ENCODE assay signal across 9 cellular contexts in genomic region chr4:159017323-159018036, GRCh38.
DNase-seq lines count a peak whose midpoint lies in the region; ATAC-seq and TF ChIP-seq lines count a peak whose summit lies in the region.
"Had no signal": no experiment of that assay in that cellular context is flagged by ENCODE, and none has a peak within 500 bp of the region (broad histone marks: within the 10 kb centered on the region; RNA-seq: fewer than 3 reads in every experiment).

No MANE protein-coding gene starts in this region.

- H3K27me3 Mint-ChIP-seq in endodermal cell (ENCODE audit: insufficient read depth) (peaks cover 49% of the 10 kb centered on the region), type B pancreatic cell (no peaks in the 10 kb centered on the region)

- H3K9me3 Mint-ChIP-seq in endodermal cell = no peaks in the 10 kb centered on the region
- no peaks in the 10 kb centered on the region for H3K9me3 Mint-ChIP-seq in type B pancreatic cell

- H3K4me3 ChIP-seq in endodermal cell (ENCODE audit: low read length) = no peak overlapping the region

- H3K9me3 ChIP-seq in endodermal cell (ENCODE audit: control insufficient read depth, low read length) = no peaks in the 10 kb centered on the region

- H3K4me3 Mint-ChIP-seq in endodermal cell (no peak overlapping the region), type B pancreatic cell (no peak overlapping the region)

- peaks cover 25% of the 10 kb centered on the region for H3K4me1 Mint-ChIP-seq in endodermal cell
- peaks cover 11% of the 10 kb centered on the region for H3K4me1 Mint-ChIP-seq in type B pancreatic cell (ENCODE audit: unreplicated experiment)

- no peak for TF ChIP-seq CTCF in endodermal cell (conservative IDR thresholded peaks at IDR 0.05)
- TF ChIP-seq CTCF in type B pancreatic cell (conservative IDR thresholded peaks at IDR 0.05) = no peak

- no peak overlapping the region for H3K9ac ChIP-seq in endodermal cell (ENCODE audit: extremely low read depth, low read length, poor library complexity, severe bottlenecking)

- 73 to 75% methylated on average over 4 to 5 of the region's 5 CpGs for WGBS in endodermal cell (ENCODE audit: insufficient coverage in 1 of 2, insufficient read length in 1 of 2), 2 experiments

- no peaks in the 10 kb centered on the region for H3K36me3 ChIP-seq in endodermal cell (ENCODE audit: control insufficient read depth, insufficient read depth, low read length)

- no peaks in the 10 kb centered on the region for H3K36me3 Mint-ChIP-seq in endodermal cell (ENCODE audit: low read depth)
- H3K36me3 Mint-ChIP-seq in type B pancreatic cell = no peaks in the 10 kb centered on the region

- DNase-seq in left kidney (ENCODE audit: low read depth, low spot score) (peak; percentile 4), SW480 (ENCODE audit: low spot score) (no peak), endodermal cell (no peak), type B pancreatic cell (ENCODE audit: extremely low spot score, unreplicated experiment) (no peak), AG20443 (ENCODE audit: low spot score) (no peak)
- DNase-seq: NCI-H1105 had no signal

- peak; percentile 55 for ATAC-seq in GM18868 (IDR thresholded peaks at IDR 0.05; ENCODE audit: unreplicated experiment)
- peak; percentile 25 for ATAC-seq in GM21737 (IDR thresholded peaks at IDR 0.05; ENCODE audit: unreplicated experiment)
- ATAC-seq in HG03378 (IDR thresholded peaks at IDR 0.05; ENCODE audit: unreplicated experiment) = peak; percentile 23

- peaks cover 3% of the 10 kb centered on the region for H3K4me1 ChIP-seq in endodermal cell (ENCODE audit: control insufficient read depth, insufficient read depth, low read length)

- H3K27me3 ChIP-seq in endodermal cell (ENCODE audit: control insufficient read depth, insufficient read depth, low read length, poor library complexity, severe bottlenecking) = peaks cover 71% of the 10 kb centered on the region

- H3K27ac ChIP-seq in endodermal cell (ENCODE audit: low read depth, low read length) = no peak overlapping the region

- H3K27ac Mint-ChIP-seq in endodermal cell = no peak overlapping the region
- H3K27ac Mint-ChIP-seq in type B pancreatic cell = no peak overlapping the region
